ENCODE assay signal across 8 cellular contexts in the genomic region with DNA sequence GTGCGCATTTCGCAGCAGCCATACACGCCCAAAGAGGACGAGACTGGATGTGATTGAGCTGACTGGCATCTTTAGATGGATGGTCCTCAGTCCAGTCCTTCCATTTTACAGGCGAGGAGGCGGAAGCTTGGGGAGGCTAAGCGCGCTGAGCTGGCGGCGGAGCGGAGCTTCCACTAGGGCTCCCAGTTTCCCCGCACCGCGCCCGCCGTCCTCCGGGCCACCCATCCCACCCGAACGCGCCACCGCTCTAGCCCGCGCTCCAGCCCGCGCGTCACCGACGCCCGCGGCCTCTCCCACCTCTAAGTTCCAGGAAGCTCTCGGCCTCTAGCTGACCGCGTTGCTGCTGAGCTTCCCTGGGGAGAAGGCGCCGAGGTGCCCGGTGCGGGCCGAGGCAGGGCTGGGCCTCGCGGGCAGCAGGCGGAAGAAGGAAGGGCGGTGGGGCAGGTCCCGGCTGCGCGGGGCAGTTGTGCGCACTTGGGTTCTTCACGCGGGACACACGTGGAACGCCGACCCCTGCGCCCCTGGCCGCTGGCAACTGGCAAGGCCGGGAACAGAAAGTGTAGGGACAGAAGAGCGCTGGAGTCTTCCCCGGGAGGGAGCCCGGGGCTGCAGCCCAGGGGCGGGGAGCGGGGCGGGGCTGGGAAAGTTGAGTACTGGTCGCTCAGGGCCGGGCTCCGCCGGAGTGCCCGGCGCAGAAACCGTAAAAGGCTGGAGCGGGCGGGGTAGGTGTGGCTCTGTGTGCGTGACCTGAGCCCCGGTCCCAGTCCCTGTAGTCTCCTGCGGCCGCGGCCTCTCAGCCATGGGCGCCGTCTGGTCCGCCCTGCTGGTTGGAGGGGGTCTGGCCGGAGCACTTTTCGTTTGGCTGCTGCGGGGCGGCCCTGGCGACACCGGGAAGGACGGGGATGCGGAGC. TPM values are rescaled to one million over a fixed set of nuclear protein-coding genes. Genes with fewer than 3 reads are reported as not detected.
DNase-seq lines count a peak whose midpoint lies in the region; ATAC-seq lines count a peak whose summit lies in the region.

A gene (plus strand): TSS at position 763 of the 911 bp plus-strand sequence. CDS start 37 bp downstream, at position 800.

- H3K4me3 ChIP-seq in HUES64 (ENCODE audit: low read length) (peak within 1 kb of the TSS; percentile 95), iPS-18a (ENCODE audit: low read length) (peak within 1 kb of the TSS; percentile 81)

- no peaks in the 10 kb centered on the region; the same call in 1 of the 2 replicates for H3K4me1 ChIP-seq in HUES64 (ENCODE audit: insufficient read depth, low read length)
- peaks cover 5% of the 10 kb centered on the region for H3K4me1 ChIP-seq in iPS-18a (ENCODE audit: control insufficient read depth, low read depth, low read length)

- H3K9ac ChIP-seq in HUES64 (ENCODE audit: low read depth, low read length): peak within 1 kb of the TSS; percentile 78
- H3K9ac ChIP-seq in iPS-18a (ENCODE audit: low read length): peak within 1 kb of the TSS; percentile 58

- in situ Hi-C loops in T47D (cut with HindIII; ENCODE audit: low pct_unique_long_range_greater_than_20kb, low sequenced_read_pairs): no loop called here

- peaks cover 16% of the 10 kb centered on the region; the same call in 1 of the 2 replicates for H3K36me3 ChIP-seq in HUES64 (ENCODE audit: insufficient read depth, low read length)
- H3K36me3 ChIP-seq in iPS-18a (ENCODE audit: control insufficient read depth, low read depth, low read length): no peaks in the 10 kb centered on the region

- H3K27me3 ChIP-seq in HUES64 (ENCODE audit: insufficient read depth, low read length) (peaks cover 24% of the 10 kb centered on the region), iPS-18a (ENCODE audit: control insufficient read depth, insufficient read depth, low read length) (peaks cover 16% of the 10 kb centered on the region)

- DNase-seq in Daoy (ENCODE audit: low read depth): peak; percentile 42
- peak; percentile 68 for DNase-seq in SW480 (ENCODE audit: low spot score)
- DNase-seq in T47D (ENCODE audit: low read depth in 1 of 2, low spot score in 1 of 2): peak; percentile 69 to 71
- DNase-seq in retina: peak; percentile 91
- DNase-seq in GM19240 (ENCODE audit: insufficient read length, low spot score): no peak

- H3K27ac ChIP-seq in HUES64 (ENCODE audit: low read depth, low read length): no peak within 1 kb of the TSS
- H3K27ac ChIP-seq in iPS-18a (ENCODE audit: low read length): no peak within 1 kb of the TSS

- ATAC-seq in GM18858 (IDR thresholded peaks at IDR 0.05; ENCODE audit: unreplicated experiment): no peak

- WGBS in HUES64: 3% methylated on average over 85 of the region's 85 CpGs

- H3K9me3 ChIP-seq in HUES64 (ENCODE audit: insufficient read depth, low read depth, low read length) (no peaks in the 10 kb centered on the region), iPS-18a (ENCODE audit: control insufficient read depth, low read depth, low read length) (no peaks in the 10 kb centered on the region)

RNA-seq across cellular contexts. Expression of the gene that starts here (rescaled TPM):
- 0.57 and 1.8 TPM in 2 replicates for total RNA-seq in Daoy (2014; rRNA removed; shearing (Covaris generic))
- polyA plus RNA-seq in HUES64 (2013, experiment 1 of 2): 1.2 TPM
- polyA plus RNA-seq in HUES64 (2013, experiment 2 of 2): 1.6 TPM
